ENCODE assay signal across 8 cellular contexts in the genomic region with DNA sequence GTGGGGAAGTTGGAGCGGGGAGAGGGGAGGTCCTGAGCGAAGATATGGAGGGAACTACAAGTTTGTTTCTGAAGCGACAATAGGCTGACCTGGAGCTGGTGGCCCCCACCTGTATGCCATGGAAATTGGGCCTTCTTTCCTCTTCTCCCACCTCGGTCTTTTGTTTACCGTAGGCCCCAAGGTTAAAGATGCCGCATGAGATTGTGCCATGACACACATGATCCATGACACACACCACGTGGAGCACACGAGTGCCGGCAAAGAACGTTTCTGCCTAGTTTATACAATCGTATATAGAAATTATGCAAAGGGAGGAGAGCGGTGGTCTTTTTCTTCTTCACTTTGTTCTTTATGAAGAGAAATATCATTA. TPM values are rescaled to one million over a fixed set of nuclear protein-coding genes. Genes with fewer than 3 reads are reported as not detected.
DNase-seq lines count a peak whose midpoint lies in the region; ATAC-seq and TF ChIP-seq lines count a peak whose summit lies in the region.

No MANE protein-coding gene starts in this region.

- H3K27ac Mint-ChIP-seq in activated T-helper 1 cell treated with anti-CD3 and anti-CD28 coated beads, Interleukin-12 subunit alpha, Interleukin-12 subunit beta, Interleukin-2, Interleukin-4 antibody, amounts not matched to agents 30 ng/mL and 10 ng/mL and 1 ng/mL, durations not matched to agents 14 hours and 24 hours and 36 hours, result peak overlapping the region; percentile 93

- H3K4me1 Mint-ChIP-seq in activated T-helper 1 cell treated with anti-CD3 and anti-CD28 coated beads, Interleukin-12 subunit alpha, Interleukin-12 subunit beta, Interleukin-2, Interleukin-4 antibody, amounts not matched to agents 30 ng/mL and 10 ng/mL and 1 ng/mL, durations not matched to agents 14 hours and 24 hours and 36 hours (ENCODE audit: low read depth), result peaks cover 59% of the 10 kb centered on the region

- H3K27me3 ChIP-seq in BE2C (no peaks in the 10 kb centered on the region), HUES48 (ENCODE audit: control insufficient read depth, insufficient read depth, low read length) (no peaks in the 10 kb centered on the region), right atrium auricular region (no peaks in the 10 kb centered on the region)

- H3K9me3 Mint-ChIP-seq in activated T-helper 1 cell treated with anti-CD3 and anti-CD28 coated beads, Interleukin-12 subunit alpha, Interleukin-12 subunit beta, Interleukin-2, Interleukin-4 antibody, amounts not matched to agents 30 ng/mL and 10 ng/mL and 1 ng/mL, durations not matched to agents 14 hours and 24 hours and 36 hours, result peaks cover 6% of the 10 kb centered on the region

- H3K4me3 ChIP-seq in BE2C (ENCODE audit: low read depth, low read length) (peak overlapping the region; percentile 98), HUES48 (ENCODE audit: low read depth, low read length) (peak overlapping the region; percentile 95), right atrium auricular region (peak overlapping the region; percentile 94 to 95), skin epidermis (peak overlapping the region; percentile 60 to 98 (median 84))

- peak; percentile 1 for ATAC-seq in GM19328 (IDR thresholded peaks at IDR 0.05; ENCODE audit: unreplicated experiment)
- no peak for ATAC-seq in HG03439 (IDR thresholded peaks at IDR 0.05; ENCODE audit: unreplicated experiment)

- no peaks in the 10 kb centered on the region for H3K9me3 ChIP-seq in BE2C
- H3K9me3 ChIP-seq in HUES48 (ENCODE audit: control insufficient read depth, insufficient read depth, low read length), result no peaks in the 10 kb centered on the region
- no peaks in the 10 kb centered on the region for H3K9me3 ChIP-seq in right atrium auricular region

- peaks cover 41% of the 10 kb centered on the region for H3K36me3 ChIP-seq in BE2C
- H3K36me3 ChIP-seq in HUES48 (ENCODE audit: control insufficient read depth, insufficient read depth, low read length), result peaks cover 42% of the 10 kb centered on the region
- H3K36me3 ChIP-seq in right atrium auricular region, result peaks cover 9% of the 10 kb centered on the region

- peak overlapping the region; percentile 99 for H3K4me3 Mint-ChIP-seq in activated T-helper 1 cell treated with anti-CD3 and anti-CD28 coated beads, Interleukin-12 subunit alpha, Interleukin-12 subunit beta, Interleukin-2, Interleukin-4 antibody, amounts not matched to agents 30 ng/mL and 10 ng/mL and 1 ng/mL, durations not matched to agents 14 hours and 24 hours and 36 hours

- peak overlapping the region; percentile 97 for H3K27ac ChIP-seq in HUES48 (ENCODE audit: low read depth, low read length)
- peak overlapping the region; percentile 80 to 84 for H3K27ac ChIP-seq in right atrium auricular region
- H3K27ac ChIP-seq in skin epidermis, result peak overlapping the region in 20 of 21 experiments; percentile 66 to 94 (median 90)

- peaks cover 8% of the 10 kb centered on the region for H3K4me1 ChIP-seq in BE2C
- H3K4me1 ChIP-seq in HUES48 (ENCODE audit: control insufficient read depth, insufficient read depth, low read length), result peaks cover 5% of the 10 kb centered on the region
- H3K4me1 ChIP-seq in right atrium auricular region, result peaks cover 0 to 12% of the 10 kb centered on the region in 2 donors

- peak overlapping the region; percentile 90 for H3K9ac ChIP-seq in HUES48 (ENCODE audit: low read depth, low read length)

- no peaks in the 10 kb centered on the region for H3K27me3 Mint-ChIP-seq in activated T-helper 1 cell treated with anti-CD3 and anti-CD28 coated beads, Interleukin-12 subunit alpha, Interleukin-12 subunit beta, Interleukin-2, Interleukin-4 antibody, amounts not matched to agents 30 ng/mL and 10 ng/mL and 1 ng/mL, durations not matched to agents 14 hours and 24 hours and 36 hours (ENCODE audit: insufficient read depth)

- TF ChIP-seq CTCF in BE2C (IDR thresholded peaks at IDR 0.05; ENCODE audit: low read depth, low read length) (no peak), right atrium auricular region (IDR thresholded peaks at IDR 0.05) (no peak)

- peaks cover 33% of the 10 kb centered on the region for H3K36me3 Mint-ChIP-seq in activated T-helper 1 cell treated with anti-CD3 and anti-CD28 coated beads, Interleukin-12 subunit alpha, Interleukin-12 subunit beta, Interleukin-2, Interleukin-4 antibody, amounts not matched to agents 30 ng/mL and 10 ng/mL and 1 ng/mL, durations not matched to agents 14 hours and 24 hours and 36 hours (ENCODE audit: low read depth)

- intact Hi-C loops in activated T-helper 1 cell treated with anti-CD3 and anti-CD28 coated beads, Interleukin-12 subunit alpha, Interleukin-12 subunit beta, Interleukin-2, Interleukin-4 antibody, amounts not matched to agents 30 ng/mL and 10 ng/mL and 1 ng/mL, durations not matched to agents 14 hours and 24 hours and 36 hours (cut with micrococcal nuclease), result loop anchor here (1.0 to 10.0 kb wide), 3 partner anchors 55 to 1028 kb away; partner anchors contain the start of genes ATP8A1 and SLC30A9

- DNase-seq in BE2C, result no peak
- DNase-seq in activated T-helper 1 cell treated with anti-CD3 and anti-CD28 coated beads, Interleukin-12 subunit alpha, Interleukin-12 subunit beta, Interleukin-2, Interleukin-4 antibody, amounts not matched to agents 30 ng/mL and 10 ng/mL and 1 ng/mL, durations not matched to agents 14 hours and 24 hours and 36 hours (ENCODE audit: low spot score), result no peak
- no peak for DNase-seq in right atrium auricular region (ENCODE audit: low spot score)
- no peak for DNase-seq in OCI-M2 (lab: John Stamatoyannopoulos, UW; ENCODE audit: unreplicated experiment)

RNA-seq across cellular contexts. Expression of gene TMEM33, which starts 0.4 kb away (rescaled TPM):
- 59.0 TPM for polyA plus RNA-seq in BE2C (2012; ENCODE audit: insufficient read depth, insufficient read length, low read depth)
- 97.8 and 106 TPM in 2 replicates for total RNA-seq in activated T-helper 1 cell treated with anti-CD3 and anti-CD28 coated beads, Interleukin-12 subunit alpha, Interleukin-12 subunit beta, Interleukin-2, Interleukin-4 antibody, amounts not matched to agents 30 ng/mL and 10 ng/mL and 1 ng/mL, durations not matched to agents 14 hours and 24 hours and 36 hours
- total RNA-seq in right atrium auricular region, result 10 to 100 TPM; 18.2 to 27.1 TPM

RNA-seq across cellular contexts. Expression of gene DCAF4L1, which starts 45.9 kb away (rescaled TPM):
- 1.9 TPM for polyA plus RNA-seq in BE2C (2012; ENCODE audit: insufficient read depth, insufficient read length, low read depth)
- 0.20 and 0.31 TPM in 2 replicates for total RNA-seq in activated T-helper 1 cell treated with anti-CD3 and anti-CD28 coated beads, Interleukin-12 subunit alpha, Interleukin-12 subunit beta, Interleukin-2, Interleukin-4 antibody, amounts not matched to agents 30 ng/mL and 10 ng/mL and 1 ng/mL, durations not matched to agents 14 hours and 24 hours and 36 hours
- not detected for total RNA-seq in right atrium auricular region

RNA-seq across cellular contexts. Expression of gene SLC30A9, which starts 54.7 kb away (rescaled TPM):
- 39.5 TPM for polyA plus RNA-seq in BE2C (2012; ENCODE audit: insufficient read depth, insufficient read length, low read depth)
- total RNA-seq in activated T-helper 1 cell treated with anti-CD3 and anti-CD28 coated beads, Interleukin-12 subunit alpha, Interleukin-12 subunit beta, Interleukin-2, Interleukin-4 antibody, amounts not matched to agents 30 ng/mL and 10 ng/mL and 1 ng/mL, durations not matched to agents 14 hours and 24 hours and 36 hours, result 40.4 and 43.2 TPM in 2 replicates
- 10 to 100 TPM; 43.5 to 60.8 TPM for total RNA-seq in right atrium auricular region
